In the genomic region with DNA sequence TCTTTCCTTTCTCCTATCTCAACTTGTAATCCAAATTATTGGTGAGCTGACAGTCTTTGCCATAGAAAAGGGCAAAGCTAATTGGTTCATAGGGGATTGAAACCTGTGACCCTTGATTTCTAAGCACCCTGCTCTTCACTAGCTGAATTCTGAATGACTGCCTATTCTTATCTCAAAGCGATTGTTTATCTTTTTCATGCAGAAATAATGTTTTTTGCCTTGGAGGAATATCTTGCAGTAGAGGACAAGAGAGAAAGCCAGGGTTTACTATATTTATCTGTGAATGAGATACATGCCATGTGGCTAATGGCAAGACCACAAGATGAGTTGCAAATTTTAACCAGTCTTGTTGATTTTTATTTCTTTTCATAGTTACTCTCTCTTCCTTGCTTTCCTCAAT, we compare ENCODE assay signal across 29 cellular contexts.
"Had no signal": no experiment of that assay in that cellular context is flagged by ENCODE, and none has a peak within 500 bp of the region (broad histone marks: within the 10 kb centered on the region; RNA-seq: fewer than 3 reads in every experiment).

No MANE protein-coding gene starts in this region.

- H3K27ac Mint-ChIP-seq: activated CD8-positive, alpha-beta T cell treated with anti-CD3 and anti-CD28 coated beads for 36 hours; activated naive CD4-positive, alpha-beta T cell treated with anti-CD3 and anti-CD28 coated beads, Interleukin-2, amount 10 ng/mL, durations not matched to agents 7 days and 5 days; activated naive CD8-positive, alpha-beta T cell treated with anti-CD3 and anti-CD28 coated beads for 36 hours; activated T-cell treated with anti-CD3 and anti-CD28 coated beads, Interleukin-2, amount 50 U/mL, for 72 hours; activated T-helper 2 cell treated with anti-CD3 and anti-CD28 coated beads, Interferon-gamma antibody, Interleukin-2, Interleukin-4, amounts not matched to agents 10 μg/mL and 5 μg/mL and 100 μg/mL, durations not matched to agents 14 hours and 24 hours and 36 hours; T-helper 1 cell treated with Interleukin-12 subunit alpha and Interleukin-12 subunit beta and Interleukin-4 antibody, amounts not matched to agents 30 μg/mL and 1 μg/mL, for 36 hours had no signal

- FAIRE-seq: K562, TTC549 had no signal

- H3K36me3 Mint-ChIP-seq: activated naive CD4-positive, alpha-beta T cell treated with anti-CD3 and anti-CD28 coated beads, Interleukin-2, amount 10 ng/mL, durations not matched to agents 7 days and 5 days; activated naive CD8-positive, alpha-beta T cell treated with anti-CD3 and anti-CD28 coated beads for 36 hours had no signal

- H3K9me3 ChIP-seq: breast epithelium, SJCRH30 had no signal

- H3K4me3 Mint-ChIP-seq: activated CD8-positive, alpha-beta T cell treated with anti-CD3 and anti-CD28 coated beads for 36 hours; activated naive CD4-positive, alpha-beta T cell treated with anti-CD3 and anti-CD28 coated beads, Interleukin-2, amount 10 ng/mL, durations not matched to agents 7 days and 5 days; activated naive CD8-positive, alpha-beta T cell treated with anti-CD3 and anti-CD28 coated beads for 36 hours; activated T-cell treated with anti-CD3 and anti-CD28 coated beads, Interleukin-2, amount 50 U/mL, for 72 hours; T-helper 1 cell treated with Interleukin-12 subunit alpha and Interleukin-12 subunit beta and Interleukin-4 antibody, amounts not matched to agents 30 μg/mL and 1 μg/mL, for 36 hours had no signal

- H3K4me1 ChIP-seq: breast epithelium had no signal

- DNase-seq: activated CD4-positive, alpha-beta T cell treated with anti-CD3 and anti-CD28 coated beads for 4 hours; activated CD8-positive, alpha-beta memory T cell treated with anti-CD3 and anti-CD28 coated beads, Interleukin-2, amount 50 U/mL, for 4 hours; activated CD8-positive, alpha-beta T cell treated with anti-CD3 and anti-CD28 coated beads for 36 hours; activated gamma-delta T cell treated with Interleukin-2 at 50 U/mL for 16 hours; activated naive CD4-positive, alpha-beta T cell treated with anti-CD3 and anti-CD28 coated beads, Interleukin-2, amount 10 ng/mL, durations not matched to agents 7 days and 5 days; activated naive CD8-positive, alpha-beta T cell treated with anti-CD3 and anti-CD28 coated beads for 36 hours; activated T-cell treated with anti-CD3 and anti-CD28 coated beads, Interleukin-2, amount 50 U/mL, for 72 hours; anterior cingulate cortex; caudate nucleus; Kasumi-1; NCI-H1048; NCI-H146; NCI-H187 treated with DMSO at 0.1 percent for 48 hours; NCI-H2081 treated with DMSO at 0.1 percent for 48 hours; NCI-H2171; NCI-H2227 treated with DMSO at 0.1 percent for 48 hours; NCI-H446 treated with DMSO at 0.1 percent for 48 hours; NCI-H524 treated with DMSO at 0.1 percent for 48 hours; NCI-H748 treated with DMSO at 0.1 percent for 48 hours; Right ventricle myocardium superior; SJCRH30 had no signal

- H3K4me3 ChIP-seq: breast epithelium, K562, SJCRH30 had no signal

- H3K27ac ChIP-seq: breast epithelium, RWPE1, SJCRH30 had no signal

- H3K4me1 Mint-ChIP-seq: activated naive CD4-positive, alpha-beta T cell treated with anti-CD3 and anti-CD28 coated beads, Interleukin-2, amount 10 ng/mL, durations not matched to agents 7 days and 5 days; activated naive CD8-positive, alpha-beta T cell treated with anti-CD3 and anti-CD28 coated beads for 36 hours had no signal

- ATAC-seq: activated CD4-positive, CD25-positive, alpha-beta regulatory T cell treated with anti-CD3 and anti-CD28 coated beads, Interleukin-2, amount 50 U/mL, for 24 hours; activated CD8-positive, alpha-beta T cell treated with anti-CD3 and anti-CD28 coated beads for 36 hours; activated T-cell treated with anti-CD3 and anti-CD28 coated beads, Interleukin-2, amount 50 U/mL, for 72 hours; K562; Panc1 had no signal

- H3K36me3 ChIP-seq: breast epithelium had no signal

- H3K9me3 Mint-ChIP-seq: activated CD8-positive, alpha-beta T cell treated with anti-CD3 and anti-CD28 coated beads for 36 hours; activated naive CD8-positive, alpha-beta T cell treated with anti-CD3 and anti-CD28 coated beads for 36 hours; T-helper 1 cell treated with Interleukin-12 subunit alpha and Interleukin-12 subunit beta and Interleukin-4 antibody, amounts not matched to agents 30 μg/mL and 1 μg/mL, for 36 hours had no signal

- H3K27me3 Mint-ChIP-seq: activated CD8-positive, alpha-beta T cell treated with anti-CD3 and anti-CD28 coated beads for 36 hours; activated naive CD4-positive, alpha-beta T cell treated with anti-CD3 and anti-CD28 coated beads, Interleukin-2, amount 10 ng/mL, durations not matched to agents 7 days and 5 days; activated naive CD8-positive, alpha-beta T cell treated with anti-CD3 and anti-CD28 coated beads for 36 hours had no signal

- H3K27me3 ChIP-seq: breast epithelium, SJCRH30 had no signal
